Comparison of ENCODE assay signal across 15 cellular contexts in the genomic region with DNA sequence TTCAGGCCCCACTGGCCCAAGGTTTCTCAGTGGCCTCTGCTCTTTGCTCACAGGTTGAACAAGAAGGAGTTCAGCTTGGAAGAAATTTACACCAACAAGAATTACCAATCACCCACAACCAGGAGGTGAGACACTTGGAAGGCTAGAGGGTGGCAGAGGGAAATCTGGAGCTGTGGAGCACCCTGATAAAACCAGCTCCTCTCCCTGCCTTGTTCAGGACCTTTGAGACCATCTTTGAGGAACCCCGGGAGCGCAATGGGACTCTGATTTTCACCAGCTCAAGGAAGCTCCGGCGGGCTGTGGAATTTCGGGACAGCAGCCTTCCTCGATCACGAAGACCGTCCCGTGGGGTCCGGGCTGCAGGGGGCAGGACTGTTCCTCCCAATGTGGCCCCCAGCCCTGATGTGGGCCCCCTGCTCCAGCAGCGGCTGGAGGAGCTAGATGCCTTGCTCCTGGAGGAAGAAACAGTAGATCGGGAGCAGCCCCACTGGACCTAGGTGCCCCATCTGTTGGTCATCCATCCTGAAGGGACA. TPM values are rescaled to one million over a fixed set of nuclear protein-coding genes. Genes with fewer than 3 reads are reported as not detected.
DNase-seq lines count a peak whose midpoint lies in the region; ATAC-seq and TF ChIP-seq lines count a peak whose summit lies in the region.
"Had no signal": no experiment of that assay in that cellular context is flagged by ENCODE, and none has a peak within 500 bp of the region (broad histone marks: within the 10 kb centered on the region; RNA-seq: fewer than 3 reads in every experiment).

No MANE protein-coding gene starts in this region.

- H3K9me3 Mint-ChIP-seq in natural killer cell treated with Interleukin-12 subunit alpha and Interleukin-12 subunit beta and Interleukin-15 and Interleukin-18, amount 100 ng/mL, for 72 hours: no peaks in the 10 kb centered on the region
- H3K9me3 Mint-ChIP-seq: activated T-cell treated with anti-CD3 and anti-CD28 coated beads, Interleukin-2, amount 50 U/mL, for 72 hours had no signal

- H3K27ac Mint-ChIP-seq in T-helper 17 cell: peak overlapping the region; percentile 14
- peak overlapping the region; percentile 86 to 95 for H3K27ac Mint-ChIP-seq in natural killer cell treated with Interleukin-12 subunit alpha and Interleukin-12 subunit beta and Interleukin-15 and Interleukin-18, amount 100 ng/mL, for 72 hours

- no peak for TF ChIP-seq CTCF in GM10266 (IDR thresholded peaks at IDR 0.05; ENCODE audit: control insufficient read depth, insufficient read depth, low read depth, missing control alignments)

- H3K36me3 Mint-ChIP-seq in T-helper 17 cell (ENCODE audit: low read depth): peaks cover 8% of the 10 kb centered on the region
- H3K36me3 Mint-ChIP-seq in natural killer cell treated with Interleukin-12 subunit alpha and Interleukin-12 subunit beta and Interleukin-15 and Interleukin-18, amount 100 ng/mL, for 72 hours: peaks cover 18% of the 10 kb centered on the region

- H3K4me3 Mint-ChIP-seq in T-helper 17 cell: no peak overlapping the region
- H3K4me3 Mint-ChIP-seq in natural killer cell treated with Interleukin-12 subunit alpha and Interleukin-12 subunit beta and Interleukin-15 and Interleukin-18, amount 100 ng/mL, for 72 hours: peak overlapping the region; percentile 41

- no peaks in the 10 kb centered on the region for H3K27me3 Mint-ChIP-seq in T-helper 17 cell
- H3K27me3 Mint-ChIP-seq in natural killer cell treated with Interleukin-12 subunit alpha and Interleukin-12 subunit beta and Interleukin-15 and Interleukin-18, amount 100 ng/mL, for 72 hours: no peaks in the 10 kb centered on the region

- ATAC-seq in T-helper 17 cell (no peak), GM18907 (IDR thresholded peaks at IDR 0.05; ENCODE audit: unreplicated experiment) (no peak)
- ATAC-seq in natural killer cell treated with Interleukin-12 subunit alpha and Interleukin-12 subunit beta and Interleukin-15 and Interleukin-18, amount 100 ng/mL, for 72 hours: no peak
- ATAC-seq: activated T-cell treated with anti-CD3 and anti-CD28 coated beads, Interleukin-2, amount 50 U/mL, for 72 hours; heart right ventricle; mucosa of descending colon had no signal

- peak; percentile 2 for DNase-seq in GM10266 (ENCODE audit: extremely low spot score)
- DNase-seq in T-helper 17 cell: no peak
- DNase-seq in natural killer cell treated with Interleukin-12 subunit alpha and Interleukin-12 subunit beta and Interleukin-15 and Interleukin-18, amount 100 ng/mL, for 72 hours (ENCODE audit: low spot score): no peak
- no peak for DNase-seq in NCI-H1105 (lab: John Stamatoyannopoulos, UW)
- DNase-seq: activated CD4-positive, alpha-beta T cell treated with anti-CD3 and anti-CD28 coated beads for 1 hour; activated T-cell treated with anti-CD3 and anti-CD28 coated beads, Interleukin-2, amount 50 U/mL, for 72 hours; DND-41; dorsolateral prefrontal cortex; GOT3; heart right ventricle; mucosa of descending colon; MV-4-11; thyroid gland had no signal

- no peaks in the 10 kb centered on the region for H3K9me3 ChIP-seq in T-helper 17 cell (ENCODE audit: control insufficient read depth, low read length, poor library complexity, severe bottlenecking)
- H3K9me3 ChIP-seq: BLaER1 treated with 17β-estradiol and CSF1 and Interleukin-3, amounts not matched to agents 10 nM and 100 nM; heart right ventricle; mucosa of descending colon; thyroid gland had no signal

- peaks cover 39% of the 10 kb centered on the region for H3K4me1 Mint-ChIP-seq in T-helper 17 cell
- peaks cover 31 to 35% of the 10 kb centered on the region in 2 donors for H3K4me1 Mint-ChIP-seq in natural killer cell treated with Interleukin-12 subunit alpha and Interleukin-12 subunit beta and Interleukin-15 and Interleukin-18, amount 100 ng/mL, for 72 hours (ENCODE audit: low read depth in 2 of 2)

RNA-seq across cellular contexts. Expression of a gene that starts 2.4 kb away (rescaled TPM):
- total RNA-seq in T-helper 17 cell: 100 to 1,000 TPM; 217 to 246 TPM
- 100 to 1,000 TPM; 140 to 147 TPM for total RNA-seq in natural killer cell treated with Interleukin-12 subunit alpha and Interleukin-12 subunit beta and Interleukin-15 and Interleukin-18, amount 100 ng/mL, for 72 hours

RNA-seq across cellular contexts. Expression of a gene that starts 5.1 kb away (rescaled TPM):
- total RNA-seq in T-helper 17 cell: 10 to 100 TPM; 74.1 to 89.1 TPM
- total RNA-seq in natural killer cell treated with Interleukin-12 subunit alpha and Interleukin-12 subunit beta and Interleukin-15 and Interleukin-18, amount 100 ng/mL, for 72 hours: 100 to 1,000 TPM; 128 to 197 TPM

RNA-seq across cellular contexts. Expression of a gene that starts 43.1 kb away (rescaled TPM):
- 10 to 100 TPM; 86.9 to 90.5 TPM for total RNA-seq in T-helper 17 cell
- total RNA-seq in natural killer cell treated with Interleukin-12 subunit alpha and Interleukin-12 subunit beta and Interleukin-15 and Interleukin-18, amount 100 ng/mL, for 72 hours: 100 to 1,000 TPM in 1 of 2 donors, 10 to 100 TPM in 1; 90.8 to 121 TPM

RNA-seq across cellular contexts. Expression of a gene that starts 45.7 kb away (rescaled TPM):
- 10 to 100 TPM in 1 of 2 donors, 1 to 10 TPM in 1; 8.3 to 14.4 TPM for total RNA-seq in T-helper 17 cell
- 10 to 100 TPM in 1 of 2 donors, 1 to 10 TPM in 1; 9.4 to 14.3 TPM for total RNA-seq in natural killer cell treated with Interleukin-12 subunit alpha and Interleukin-12 subunit beta and Interleukin-15 and Interleukin-18, amount 100 ng/mL, for 72 hours
